ENCODE assay signal across 15 cellular contexts in genomic region chr2:9377461-9378097, GRCh38. TPM values are rescaled to one million over a fixed set of nuclear protein-coding genes. Genes with fewer than 3 reads are reported as not detected.
DNase-seq lines count a peak whose midpoint lies in the region; ATAC-seq and TF ChIP-seq lines count a peak whose summit lies in the region.
"Had no signal": no experiment of that assay in that cellular context is flagged by ENCODE, and none has a peak within 500 bp of the region (broad histone marks: within the 10 kb centered on the region; RNA-seq: fewer than 3 reads in every experiment).

No MANE protein-coding gene starts in this region.

- H3K9ac ChIP-seq in skeletal muscle tissue (ENCODE audit: low read depth in 1 of 3, low read length in 3 of 3): no peak overlapping the region

- H3K9me3 ChIP-seq in SJSA1 (replicated peaks): no peaks in the 10 kb centered on the region
- no peaks in the 10 kb centered on the region for H3K9me3 ChIP-seq in skeletal muscle tissue (ENCODE audit: control insufficient read depth in 3 of 3, low read length in 3 of 3)
- H3K9me3 ChIP-seq: ovary had no signal

- H3K4me1 Mint-ChIP-seq in GM23338: peaks cover 28% of the 10 kb centered on the region
- H3K4me1 Mint-ChIP-seq in activated naive CD4-positive, alpha-beta T cell treated with anti-CD3 and anti-CD28 coated beads for 36 hours (ENCODE audit: low read depth): no peaks in the 10 kb centered on the region
- H3K4me1 Mint-ChIP-seq: activated CD4-positive, alpha-beta T cell treated with anti-CD3 and anti-CD28 coated beads, Interleukin-2, amount 10 ng/mL, durations not matched to agents 24 days and 14 days; T-helper 17 cell had no signal

- intact Hi-C loops in activated naive CD4-positive, alpha-beta T cell treated with anti-CD3 and anti-CD28 coated beads for 36 hours (cut with micrococcal nuclease): no loop called here

- peaks cover 9% of the 10 kb centered on the region; the same call in 1 of the 2 replicates for H3K4me1 ChIP-seq in GM23338 (ENCODE audit: insufficient read depth)
- H3K4me1 ChIP-seq in SJSA1 (replicated peaks): peaks cover 36% of the 10 kb centered on the region
- peaks cover 21 to 26% (median 23%) of the 10 kb centered on the region in 3 donors for H3K4me1 ChIP-seq in skeletal muscle tissue (ENCODE audit: control insufficient read depth in 3 of 3, insufficient read depth in 3 of 3, low read length in 3 of 3)

- H3K79me2 ChIP-seq in GM23338 (replicated peaks; ENCODE audit: insufficient read depth): no peaks in the 10 kb centered on the region

- peaks cover 28% of the 10 kb centered on the region for H3K36me3 Mint-ChIP-seq in GM23338 (ENCODE audit: low read depth)
- H3K36me3 Mint-ChIP-seq in activated naive CD4-positive, alpha-beta T cell treated with anti-CD3 and anti-CD28 coated beads for 36 hours (ENCODE audit: low read depth): no peaks in the 10 kb centered on the region
- H3K36me3 Mint-ChIP-seq: memory B cell had no signal

- CTCF ChIA-PET in activated naive CD4-positive, alpha-beta T cell treated with anti-CD3 and anti-CD28 coated beads for 36 hours (lab: Charles Lee): no interaction called here

- H3K9me3 Mint-ChIP-seq in GM23338: no peaks in the 10 kb centered on the region; the same call in 2 of the 3 replicates
- H3K9me3 Mint-ChIP-seq in activated naive CD4-positive, alpha-beta T cell treated with anti-CD3 and anti-CD28 coated beads for 36 hours: no peaks in the 10 kb centered on the region
- H3K9me3 Mint-ChIP-seq: activated CD4-positive, alpha-beta T cell treated with anti-CD3 and anti-CD28 coated beads, Interleukin-2, amount 10 ng/mL, durations not matched to agents 24 days and 14 days; memory B cell had no signal

- H3K27me3 ChIP-seq in GM23338 (ENCODE audit: insufficient read depth) (no peaks in the 10 kb centered on the region), SJSA1 (replicated peaks) (no peaks in the 10 kb centered on the region), skeletal muscle tissue (ENCODE audit: control insufficient read depth in 3 of 3, insufficient read depth in 3 of 3, low read length in 3 of 3) (no peaks in the 10 kb centered on the region)
- H3K27me3 ChIP-seq: ovary had no signal

- H3K27me3 Mint-ChIP-seq in GM23338 (ENCODE audit: insufficient read depth, low read depth, poor library complexity): peaks cover 9% of the 10 kb centered on the region
- H3K27me3 Mint-ChIP-seq in activated naive CD4-positive, alpha-beta T cell treated with anti-CD3 and anti-CD28 coated beads for 36 hours (ENCODE audit: low read depth): no peaks in the 10 kb centered on the region

- no peak for ATAC-seq in GM23338
- no peak for ATAC-seq in GM19463 (IDR thresholded peaks at IDR 0.05; ENCODE audit: unreplicated experiment)
- ATAC-seq: T-helper 17 cell had no signal

- peak overlapping the region; percentile 84; the same call in 1 of the 2 replicates for H3K27ac Mint-ChIP-seq in GM23338
- no peak overlapping the region for H3K27ac Mint-ChIP-seq in activated naive CD4-positive, alpha-beta T cell treated with anti-CD3 and anti-CD28 coated beads for 36 hours
- H3K27ac Mint-ChIP-seq: activated CD4-positive, alpha-beta T cell treated with anti-CD3 and anti-CD28 coated beads, Interleukin-2, amount 10 ng/mL, durations not matched to agents 24 days and 14 days; memory B cell; T-helper 17 cell had no signal

- H2AFZ ChIP-seq in GM23338: no peak overlapping the region

- H3K36me3 ChIP-seq in GM23338 (ENCODE audit: insufficient read depth): no peaks in the 10 kb centered on the region; the same call in 1 of the 2 replicates
- H3K36me3 ChIP-seq in SJSA1: peaks cover 34% of the 10 kb centered on the region
- H3K36me3 ChIP-seq in skeletal muscle tissue (ENCODE audit: control insufficient read depth in 3 of 3, insufficient read depth in 3 of 3, low read length in 3 of 3): peaks cover 12 to 23% (median 14%) of the 10 kb centered on the region in 3 donors
- H3K36me3 ChIP-seq: ovary had no signal

- H3K4me2 ChIP-seq in GM23338: no peak overlapping the region

- H4K20me1 ChIP-seq in GM23338 (replicated peaks; ENCODE audit: insufficient read depth): no peaks in the 10 kb centered on the region

- no peaks in the 10 kb centered on the region for H3F3A ChIP-seq in GM23338 (replicated peaks; ENCODE audit: low read depth)

- H3K9me2 ChIP-seq in GM23338 (ENCODE audit: insufficient read depth): no peaks in the 10 kb centered on the region

- H3K27ac ChIP-seq in GM23338 (ENCODE audit: low read depth) (peak overlapping the region; percentile 59; the same call in 1 of the 2 replicates), SJSA1 (peak overlapping the region; percentile 20), skeletal muscle tissue (ENCODE audit: low read depth, low read length) (peak overlapping the region; percentile 68)
- H3K27ac ChIP-seq: ovary had no signal

- TF ChIP-seq CTCF in GM23338 (conservative IDR thresholded peaks at IDR 0.05; ENCODE audit: low read depth in 2 of 2) (no peak), fibroblast of villous mesenchyme (IDR thresholded peaks at IDR 0.05; ENCODE audit: insufficient read depth, low read depth, low read length) (no peak)

- DNase-seq in GM23338 (ENCODE audit: low spot score): no peak
- DNase-seq in SJSA1 (ENCODE audit: low read depth in 1 of 2, low spot score in 2 of 2): no peak
- DNase-seq in fibroblast of villous mesenchyme (ENCODE audit: low read depth): peak; percentile 67
- DNase-seq in GM19238 (ENCODE audit: insufficient read length, low spot score): no peak
- DNase-seq in activated CD4-positive, CD25-positive, alpha-beta regulatory T cell treated with anti-CD3 and anti-CD28 coated beads, Interleukin-2, amount 50 U/mL, for 72 hours: no peak
- no peak for DNase-seq in activated naive CD4-positive, alpha-beta T cell treated with anti-CD3 and anti-CD28 coated beads for 36 hours
- DNase-seq: activated CD4-positive, alpha-beta T cell treated with anti-CD3 and anti-CD28 coated beads, Interleukin-2, amount 10 ng/mL, durations not matched to agents 24 days and 14 days; erythroblast; MV-4-11; OCI-M1; T-helper 17 cell had no signal

- H3K4me3 ChIP-seq in GM23338 (no peak overlapping the region), SJSA1 (no peak overlapping the region), fibroblast of villous mesenchyme (ENCODE audit: low read depth, low read length) (no peak overlapping the region), skeletal muscle tissue (ENCODE audit: low read length in 3 of 3) (no peak overlapping the region)
- H3K4me3 ChIP-seq: ovary had no signal

- H3K4me3 Mint-ChIP-seq in GM23338: no peak overlapping the region
- no peak overlapping the region for H3K4me3 Mint-ChIP-seq in activated naive CD4-positive, alpha-beta T cell treated with anti-CD3 and anti-CD28 coated beads for 36 hours
- H3K4me3 Mint-ChIP-seq: activated CD4-positive, alpha-beta T cell treated with anti-CD3 and anti-CD28 coated beads, Interleukin-2, amount 10 ng/mL, durations not matched to agents 24 days and 14 days; memory B cell; T-helper 17 cell had no signal

TF ChIP-seq in GM23338, 12 proteins besides CTCF, POLR2A, EP300 and RAD21 (continues in another document):
- TF ChIP-seq ETS1 (IDR thresholded peaks at IDR 0.05) (no peak), EZH2phosphoT487 (IDR thresholded peaks at IDR 0.05; ENCODE audit: unreplicated experiment) (no peak), STAT1 (IDR thresholded peaks at IDR 0.05; ENCODE audit: unreplicated experiment) (no peak), POLR2AphosphoS5 (IDR thresholded peaks at IDR 0.05; ENCODE audit: low read depth) (no peak), ZNF331 (CRISPR knock-in tag; IDR thresholded peaks at IDR 0.05; ENCODE audit: low read depth) (no peak)

RNA-seq across cellular contexts. Expression of gene ITGB1BP1, which starts 45.7 kb away (rescaled TPM):
- total RNA-seq in GM23338 (2014; rRNA removed; shearing (Covaris generic)): 19.2 and 29.1 TPM in 2 replicates
- polyA plus RNA-seq in GM23338 (2016; fragmentation: Nextera tagmentation; extraction: Ambion mirVana): 47.9 and 63.5 TPM in 2 replicates
- 64.4 and 70.1 TPM in 2 replicates for total RNA-seq in SJSA1 (2014; rRNA removed; shearing (Covaris generic))
- total RNA-seq in fibroblast of villous mesenchyme: 25.8 and 33.2 TPM in 2 replicates
- 37.1 TPM for total RNA-seq in skeletal muscle tissue
- 10 to 100 TPM; 97.2 to 97.4 TPM for total RNA-seq in activated naive CD4-positive, alpha-beta T cell treated with anti-CD3 and anti-CD28 coated beads for 36 hours

RNA-seq across cellular contexts. Expression of gene CPSF3, which starts 45.9 kb away (rescaled TPM):
- 105 and 123 TPM in 2 replicates for total RNA-seq in GM23338 (2014; rRNA removed; shearing (Covaris generic))
- polyA plus RNA-seq in GM23338 (2016; fragmentation: Nextera tagmentation; extraction: Ambion mirVana): 74.9 and 77.1 TPM in 2 replicates
- 52.6 and 120 TPM in 2 replicates for total RNA-seq in SJSA1 (2014; rRNA removed; shearing (Covaris generic))
- total RNA-seq in fibroblast of villous mesenchyme (41.9 and 68.2 TPM in 2 replicates), skeletal muscle tissue (27.7 TPM)
- 10 to 100 TPM; 64.5 to 65.7 TPM for total RNA-seq in activated naive CD4-positive, alpha-beta T cell treated with anti-CD3 and anti-CD28 coated beads for 36 hours
